20 cellular contexts compared by ENCODE assay signal in genomic region chr13:77016241-77016812, GRCh38. TPM values are rescaled to one million over a fixed set of nuclear protein-coding genes. Genes with fewer than 3 reads are reported as not detected.
DNase-seq lines count a peak whose midpoint lies in the region; ATAC-seq and TF ChIP-seq lines count a peak whose summit lies in the region.
"Had no signal": no experiment of that assay in that cellular context is flagged by ENCODE, and none has a peak within 500 bp of the region (broad histone marks: within the 10 kb centered on the region; RNA-seq: fewer than 3 reads in every experiment).

No MANE protein-coding gene starts in this region.

- peaks cover 19% of the 10 kb centered on the region for H3K4me1 Mint-ChIP-seq in activated CD8-positive, alpha-beta memory T cell treated with anti-CD3 and anti-CD28 coated beads, Interleukin-2, amount 10 ng/mL, durations not matched to agents 7 days and 5 days

- no peaks in the 10 kb centered on the region for H3K9me3 ChIP-seq in ascending aorta

- DNase-seq in ACHN: peak; percentile 29
- DNase-seq in ascending aorta (ENCODE audit: low spot score in 2 of 2): no peak
- no peak for DNase-seq in left ventricle myocardium superior
- DNase-seq in renal cortical epithelial cell (ENCODE audit: low read depth): peak; percentile 72
- no peak for DNase-seq in NCI-H2196 treated with DMSO at 0.1 percent for 48 hours (lab: John Stamatoyannopoulos, UW; ENCODE audit: unreplicated experiment)
- no peak for DNase-seq in activated CD8-positive, alpha-beta memory T cell treated with anti-CD3 and anti-CD28 coated beads, Interleukin-2, amount 10 ng/mL, durations not matched to agents 7 days and 5 days
- DNase-seq in SIG-M5 (lab: John Stamatoyannopoulos, UW): no peak
- DNase-seq: activated naive CD4-positive, alpha-beta T cell treated with anti-CD3 and anti-CD28 coated beads for 36 hours; activated T-cell treated with anti-CD3 and anti-CD28 coated beads for 4 hours; C1 segment of cervical spinal cord; DMS153; GF-D8; NCI-H2107; NCI-H526; nucleus accumbens; T-helper 1 cell had no signal

- H3K27me3 ChIP-seq in ascending aorta: no peaks in the 10 kb centered on the region

- H3K9me3 Mint-ChIP-seq in activated CD8-positive, alpha-beta memory T cell treated with anti-CD3 and anti-CD28 coated beads, Interleukin-2, amount 10 ng/mL, durations not matched to agents 7 days and 5 days (ENCODE audit: low read depth): no peaks in the 10 kb centered on the region
- H3K9me3 Mint-ChIP-seq: activated naive CD4-positive, alpha-beta T cell treated with anti-CD3 and anti-CD28 coated beads for 36 hours; stimulated activated naive CD8-positive, alpha-beta T cell treated with anti-CD3 and anti-CD28 coated beads, Interleukin-15, Interleukin-2, amounts not matched to agents 100 ng/mL and 50 ng/mL, for 24 hours had no signal

- H3K27ac ChIP-seq in ascending aorta: peak overlapping the region; percentile 79 to 82
- H3K27ac ChIP-seq: VCaP had no signal

- H3K4me3 Mint-ChIP-seq in activated CD8-positive, alpha-beta memory T cell treated with anti-CD3 and anti-CD28 coated beads, Interleukin-2, amount 10 ng/mL, durations not matched to agents 7 days and 5 days: no peak overlapping the region
- H3K4me3 Mint-ChIP-seq: activated naive CD4-positive, alpha-beta T cell treated with anti-CD3 and anti-CD28 coated beads for 36 hours; stimulated activated naive CD8-positive, alpha-beta T cell treated with anti-CD3 and anti-CD28 coated beads, Interleukin-15, Interleukin-2, amounts not matched to agents 100 ng/mL and 50 ng/mL, for 24 hours had no signal

- in situ Hi-C loops in ACHN (cut with HindIII; ENCODE audit: low pct_ligation_motif_present, low pct_unique_long_range_greater_than_20kb, low sequenced_read_pairs): no loop called here

- no peak for TF ChIP-seq CTCF in ascending aorta (IDR thresholded peaks at IDR 0.05)

- ATAC-seq in left ventricle myocardium superior: peak; percentile 44
- no peak for ATAC-seq in activated CD8-positive, alpha-beta memory T cell treated with anti-CD3 and anti-CD28 coated beads, Interleukin-2, amount 10 ng/mL, durations not matched to agents 7 days and 5 days
- no peak for ATAC-seq in HG02763 (IDR thresholded peaks at IDR 0.05; ENCODE audit: unreplicated experiment)

- peaks cover 50 to 64% of the 10 kb centered on the region in 2 donors for H3K36me3 ChIP-seq in ascending aorta

- H3K27ac Mint-ChIP-seq in activated CD8-positive, alpha-beta memory T cell treated with anti-CD3 and anti-CD28 coated beads, Interleukin-2, amount 10 ng/mL, durations not matched to agents 7 days and 5 days: no peak overlapping the region
- H3K27ac Mint-ChIP-seq: activated naive CD4-positive, alpha-beta T cell treated with anti-CD3 and anti-CD28 coated beads for 36 hours; stimulated activated naive CD8-positive, alpha-beta T cell treated with anti-CD3 and anti-CD28 coated beads, Interleukin-15, Interleukin-2, amounts not matched to agents 100 ng/mL and 50 ng/mL, for 24 hours had no signal

- CTCF ChIA-PET in activated CD8-positive, alpha-beta memory T cell treated with anti-CD3 and anti-CD28 coated beads, Interleukin-2, amount 10 ng/mL, durations not matched to agents 7 days and 5 days (lab: Charles Lee): interaction anchor here (1.0 to 1.6 kb wide), 4 partner anchors 11 to 23 kb away, joined by 3 to 5 read pairs (median 4); partner anchors contain the start of gene FBXL3

- peak overlapping the region; percentile 16 to 22 for H3K4me3 ChIP-seq in ascending aorta
- H3K4me3 ChIP-seq: GM12878 had no signal

- peaks cover 8 to 44% of the 10 kb centered on the region in 2 donors for H3K4me1 ChIP-seq in ascending aorta

- intact Hi-C loops in ascending aorta (cut with DNase I) (no loop called here), left ventricle myocardium superior (cut with micrococcal nuclease) (no loop called here)

- no peaks in the 10 kb centered on the region for H3K27me3 Mint-ChIP-seq in activated CD8-positive, alpha-beta memory T cell treated with anti-CD3 and anti-CD28 coated beads, Interleukin-2, amount 10 ng/mL, durations not matched to agents 7 days and 5 days
- H3K27me3 Mint-ChIP-seq: stimulated activated naive CD8-positive, alpha-beta T cell treated with anti-CD3 and anti-CD28 coated beads, Interleukin-15, Interleukin-2, amounts not matched to agents 100 ng/mL and 50 ng/mL, for 24 hours had no signal

- peaks cover 56% of the 10 kb centered on the region for H3K36me3 Mint-ChIP-seq in activated CD8-positive, alpha-beta memory T cell treated with anti-CD3 and anti-CD28 coated beads, Interleukin-2, amount 10 ng/mL, durations not matched to agents 7 days and 5 days

RNA-seq across cellular contexts. Expression of gene FBXL3, which starts 10.6 kb away (rescaled TPM):
- 102 TPM for total RNA-seq in ascending aorta
- 31.7 TPM for total RNA-seq in left ventricle myocardium superior
- 58.7 and 60.1 TPM in 2 replicates for total RNA-seq in renal cortical epithelial cell
- 10 to 100 TPM; 29.9 to 37.0 TPM for total RNA-seq in activated CD8-positive, alpha-beta memory T cell treated with anti-CD3 and anti-CD28 coated beads, Interleukin-2, amount 10 ng/mL, durations not matched to agents 7 days and 5 days

RNA-seq across cellular contexts. Expression of gene CLN5, which starts 24.4 kb away (rescaled TPM):
- total RNA-seq in ascending aorta (2.0 TPM), left ventricle myocardium superior (16.8 TPM), renal cortical epithelial cell (43.4 and 62.4 TPM in 2 replicates)
- 1 to 10 TPM; 8.3 to 8.4 TPM for total RNA-seq in activated CD8-positive, alpha-beta memory T cell treated with anti-CD3 and anti-CD28 coated beads, Interleukin-2, amount 10 ng/mL, durations not matched to agents 7 days and 5 days

Comparison
In these comparisons a context has a peak if more than half of its experiments do, and no peak if none do; other contexts are left out.
1. DNase-seq: peak in ACHN (single experiment) and renal cortical epithelial cell (single experiment); none in ascending aorta (0 of 2), left ventricle myocardium superior (single experiment), NCI-H2196 treated with DMSO at 0.1 percent for 48 hours (single experiment), activated CD8-positive, alpha-beta memory T cell treated with anti-CD3 and anti-CD28 coated beads, Interleukin-2, amount 10 ng/mL, durations not matched to agents 7 days and 5 days (single experiment) and SIG-M5 (single experiment).